11 cellular contexts compared by ENCODE assay signal in the genomic region with DNA sequence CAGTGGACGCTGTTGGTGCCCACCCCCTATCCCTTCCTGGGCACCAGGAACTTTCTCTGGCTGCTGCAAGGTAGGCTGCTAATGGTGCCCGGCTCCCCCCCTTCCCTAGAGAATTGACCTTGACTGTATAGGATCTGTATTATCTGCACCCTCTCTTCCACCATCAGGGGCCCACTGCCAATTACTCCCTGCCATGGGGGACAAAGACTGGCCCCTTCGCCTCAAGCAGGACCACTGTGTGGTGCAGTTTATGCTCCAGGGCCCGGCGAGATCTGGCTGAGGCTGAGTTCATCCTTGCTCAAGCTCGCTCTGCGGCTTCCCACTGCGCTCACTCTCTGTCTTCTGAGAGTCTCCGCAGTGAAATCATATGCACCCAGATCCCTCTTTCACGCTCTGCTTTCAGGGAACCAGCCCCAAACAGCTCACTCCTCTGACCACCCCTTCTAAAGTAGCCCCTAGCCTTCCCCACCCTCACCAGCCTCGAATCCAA.
DNase-seq lines count a peak whose midpoint lies in the region; ATAC-seq, FAIRE-seq and TF ChIP-seq lines count a peak whose summit lies in the region.
"Had no signal": no experiment of that assay in that cellular context is flagged by ENCODE, and none has a peak within 500 bp of the region (broad histone marks: within the 10 kb centered on the region; RNA-seq: fewer than 3 reads in every experiment).

No MANE protein-coding gene starts in this region.

- H3K4me1 ChIP-seq in psoas muscle (no peaks in the 10 kb centered on the region), OCI-LY7 (ENCODE audit: insufficient read depth, low read length, poor library complexity, severe bottlenecking) (no peaks in the 10 kb centered on the region)

- H3K27me3 ChIP-seq in CD4-positive, alpha-beta T cell (ENCODE audit: control insufficient read depth, insufficient read depth, low read length) = no peaks in the 10 kb centered on the region
- no peaks in the 10 kb centered on the region for H3K27me3 ChIP-seq in psoas muscle (ENCODE audit: insufficient read depth in 3 of 3, low read length in 2 of 3)
- H3K27me3 ChIP-seq: cardiac muscle cell had no signal

- peaks cover 76% of the 10 kb centered on the region for H3K4me1 Mint-ChIP-seq in CD4-positive, alpha-beta T cell (ENCODE audit: low read depth)
- H3K4me1 Mint-ChIP-seq in activated naive CD8-positive, alpha-beta T cell treated with anti-CD3 and anti-CD28 coated beads, Interleukin-2, amount 10 ng/mL, durations not matched to agents 7 days and 5 days = peaks cover 78% of the 10 kb centered on the region
- H3K4me1 Mint-ChIP-seq in nephron progenitor cell = peaks cover 8% of the 10 kb centered on the region

- H3K27ac ChIP-seq in CD4-positive, alpha-beta T cell (ENCODE audit: low read depth, low read length) = peak overlapping the region; percentile 90
- H3K27ac ChIP-seq in psoas muscle (no peak overlapping the region), OCI-LY7 (ENCODE audit: low read depth, low read length, poor library complexity, severe bottlenecking) (no peak overlapping the region)
- H3K27ac ChIP-seq: cardiac muscle cell had no signal

- no peaks in the 10 kb centered on the region for H3K79me2 ChIP-seq in OCI-LY7 (ENCODE audit: insufficient read depth, low read depth, low read length)

- H2AFZ ChIP-seq in OCI-LY7 (ENCODE audit: low read length) = no peak overlapping the region

- H3K9me3 ChIP-seq in CD4-positive, alpha-beta T cell (ENCODE audit: control insufficient read depth, low read length) = no peaks in the 10 kb centered on the region
- H3K9me3 ChIP-seq in psoas muscle (no peaks in the 10 kb centered on the region), OCI-LY7 (ENCODE audit: low read length) (no peaks in the 10 kb centered on the region)

- POLR2A ChIA-PET in CD4-positive, alpha-beta T cell (lab: Charles Lee) = interaction anchor here (0.8 to 5.6 kb wide), 20 partner anchors 11 to 613 kb away, joined by 3 to 154 read pairs (median 5); a partner anchor contains a TSS
- POLR2A ChIA-PET in activated naive CD8-positive, alpha-beta T cell treated with anti-CD3 and anti-CD28 coated beads, Interleukin-2, amount 10 ng/mL, durations not matched to agents 7 days and 5 days (lab: Charles Lee) = interaction anchor here (0.6 to 5.3 kb wide), 9 partner anchors 9 to 134 kb away, joined by 3 to 43 read pairs (median 5); no protein-coding TSS in a partner anchor
- POLR2A ChIA-PET in OCI-LY7 (lab: Charles Lee) = no interaction called here

- H3K4me2 ChIP-seq in OCI-LY7 (ENCODE audit: low read length) = no peak overlapping the region

- H3K36me3 Mint-ChIP-seq in CD4-positive, alpha-beta T cell (ENCODE audit: low read depth) = peaks cover 61% of the 10 kb centered on the region
- peaks cover 46% of the 10 kb centered on the region for H3K36me3 Mint-ChIP-seq in activated naive CD8-positive, alpha-beta T cell treated with anti-CD3 and anti-CD28 coated beads, Interleukin-2, amount 10 ng/mL, durations not matched to agents 7 days and 5 days
- no peaks in the 10 kb centered on the region for H3K36me3 Mint-ChIP-seq in nephron progenitor cell (ENCODE audit: low read depth)

- H3K9me2 ChIP-seq in OCI-LY7 (ENCODE audit: insufficient read depth, low read length) = no peaks in the 10 kb centered on the region

- TF ChIP-seq CTCF in CD4-positive, alpha-beta T cell (IDR thresholded peaks at IDR 0.05) = no peak
- TF ChIP-seq CTCF in psoas muscle (IDR thresholded peaks at IDR 0.05) = no peak
- no peak for TF ChIP-seq CTCF in nephron progenitor cell (IDR thresholded peaks at IDR 0.05)
- no peak for TF ChIP-seq CTCF in OCI-LY7 (conservative IDR thresholded peaks at IDR 0.05; ENCODE audit: low read length)

- peak overlapping the region; percentile 97 for H3K27ac Mint-ChIP-seq in CD4-positive, alpha-beta T cell
- peak overlapping the region; percentile 99 for H3K27ac Mint-ChIP-seq in activated naive CD8-positive, alpha-beta T cell treated with anti-CD3 and anti-CD28 coated beads, Interleukin-2, amount 10 ng/mL, durations not matched to agents 7 days and 5 days
- no peak overlapping the region for H3K27ac Mint-ChIP-seq in nephron progenitor cell

- intact Hi-C loops in CD4-positive, alpha-beta T cell (cut with DNase I, micrococcal nuclease) = loop anchor here (1.0 to 10.0 kb wide), 3 partner anchors 34 to 108 kb away; no protein-coding TSS in a partner anchor
- intact Hi-C loops in psoas muscle (cut with DNase I) = no loop called here
- intact Hi-C loops in OCI-LY7 (cut with micrococcal nuclease; ENCODE audit: unreplicated experiment) = no loop called here

- H3K4me3 ChIP-seq in psoas muscle (peak overlapping the region; percentile 48), OCI-LY7 (ENCODE audit: low read depth, low read length, poor library complexity, severe bottlenecking) (no peak overlapping the region)
- H3K4me3 ChIP-seq: cardiac muscle cell had no signal

- no peaks in the 10 kb centered on the region for H3K9me3 Mint-ChIP-seq in CD4-positive, alpha-beta T cell
- H3K9me3 Mint-ChIP-seq in activated naive CD8-positive, alpha-beta T cell treated with anti-CD3 and anti-CD28 coated beads, Interleukin-2, amount 10 ng/mL, durations not matched to agents 7 days and 5 days = no peaks in the 10 kb centered on the region
- no peaks in the 10 kb centered on the region for H3K9me3 Mint-ChIP-seq in nephron progenitor cell

- peak overlapping the region; percentile 99 for H3K4me3 Mint-ChIP-seq in CD4-positive, alpha-beta T cell
- H3K4me3 Mint-ChIP-seq in activated naive CD8-positive, alpha-beta T cell treated with anti-CD3 and anti-CD28 coated beads, Interleukin-2, amount 10 ng/mL, durations not matched to agents 7 days and 5 days = peak overlapping the region; percentile 99
- no peak overlapping the region for H3K4me3 Mint-ChIP-seq in nephron progenitor cell

- H4K20me1 ChIP-seq in OCI-LY7 (ENCODE audit: insufficient read depth, low read length) = no peaks in the 10 kb centered on the region

- no peaks in the 10 kb centered on the region for H3K27me3 Mint-ChIP-seq in CD4-positive, alpha-beta T cell
- no peaks in the 10 kb centered on the region for H3K27me3 Mint-ChIP-seq in activated naive CD8-positive, alpha-beta T cell treated with anti-CD3 and anti-CD28 coated beads, Interleukin-2, amount 10 ng/mL, durations not matched to agents 7 days and 5 days
- H3K27me3 Mint-ChIP-seq in nephron progenitor cell (ENCODE audit: low read depth, poor library complexity) = peaks cover 11% of the 10 kb centered on the region

- ATAC-seq in CD4-positive, alpha-beta T cell (ENCODE audit: poor library complexity) = no peak
- peak; percentile 10 for ATAC-seq in activated naive CD8-positive, alpha-beta T cell treated with anti-CD3 and anti-CD28 coated beads, Interleukin-2, amount 10 ng/mL, durations not matched to agents 7 days and 5 days (ENCODE audit: low read depth)
- ATAC-seq in psoas muscle (no peak), HG02798 (IDR thresholded peaks at IDR 0.05; ENCODE audit: poor library complexity, unreplicated experiment) (no peak)

- CTCF ChIA-PET in CD4-positive, alpha-beta T cell (lab: Charles Lee) = interaction anchor here (3.3 kb wide), 1 partner anchor 40 kb away, joined by 19 read pairs; no protein-coding TSS in a partner anchor
- CTCF ChIA-PET in OCI-LY7 (lab: Charles Lee; ENCODE audit: unreplicated experiment) = interaction anchor here (0.6 to 0.7 kb wide), 2 partner anchors 31 to 265 kb away, joined by 3 read pairs; no protein-coding TSS in a partner anchor

- WGBS in psoas muscle, 3 donors = 86 to 91% (median 90%) methylated on average over 10 to 11 of the region's 11 CpGs

- no TSS peak for BruUV-seq in OCI-LY7 (replicated peaks; lab: Mats Ljungman, UMichigan)

- H3K36me3 ChIP-seq in psoas muscle (ENCODE audit: insufficient read depth in 1 of 2, low read depth in 1 of 2) (no peaks in the 10 kb centered on the region), OCI-LY7 (ENCODE audit: insufficient read depth, low read length) (no peaks in the 10 kb centered on the region)
- H3K36me3 ChIP-seq: cardiac muscle cell had no signal

- DNase-seq in CD4-positive, alpha-beta T cell = peak in 2 of 10 experiments; percentile 19 to 22
- no peak for DNase-seq in GM19239 (ENCODE audit: insufficient read length, low spot score)
- DNase-seq in activated naive CD8-positive, alpha-beta T cell treated with anti-CD3 and anti-CD28 coated beads, Interleukin-2, amount 10 ng/mL, durations not matched to agents 7 days and 5 days = peak; percentile 60
- no peak for DNase-seq in psoas muscle
- no peak for DNase-seq in nephron progenitor cell
- DNase-seq in EL = no peak
- no peak for DNase-seq in OCI-LY7 (ENCODE audit: low spot score)
- DNase-seq: foreskin fibroblast, NCI-H187 treated with DMSO at 0.1 percent for 48 hours had no signal

- peak; percentile 91 for FAIRE-seq in GM19239 (lab: Jason Lieb, UNC)

Comparison
In these comparisons a context has a peak if more than half of its experiments do, and no peak if none do; other contexts are left out.
1. intact Hi-C loops: an anchor here in CD4-positive, alpha-beta T cell (1.0 to 10.0 kb wide); none called in psoas muscle and OCI-LY7.